In the genomic region with DNA sequence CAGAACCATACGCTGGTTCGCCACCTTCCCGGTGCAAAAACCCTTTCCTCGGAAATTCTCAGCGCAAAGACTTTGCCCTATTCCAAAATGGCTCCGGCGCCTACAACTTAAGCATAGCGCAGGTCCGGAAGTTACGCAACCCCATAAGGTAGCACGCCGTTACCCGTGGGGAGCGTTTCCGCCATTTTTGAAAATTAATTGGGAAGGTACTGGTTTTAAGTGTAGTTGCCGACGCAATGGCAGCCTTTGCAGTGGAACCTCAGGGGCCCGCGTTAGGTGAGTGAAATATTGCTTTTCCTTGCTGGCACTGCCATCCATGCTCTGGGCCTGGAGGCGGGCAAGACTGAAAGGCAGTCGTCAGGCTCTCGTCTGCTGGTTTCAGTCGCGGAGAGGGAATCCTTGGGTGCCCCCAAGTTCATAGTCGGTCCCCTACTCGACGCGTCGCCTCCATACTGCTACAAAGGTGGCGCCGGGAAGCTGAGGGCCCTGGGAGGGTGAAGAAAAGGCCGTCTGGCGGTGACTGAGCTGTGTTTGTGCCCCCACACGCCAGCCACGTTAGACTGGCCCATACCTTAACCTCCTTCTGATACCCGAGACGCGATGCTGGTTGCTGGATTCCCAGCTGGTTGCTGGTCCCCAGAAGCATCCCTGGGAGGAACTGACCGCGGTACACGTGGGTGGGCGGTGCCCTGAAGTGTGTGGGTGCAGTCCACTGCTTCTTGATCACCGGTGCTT, we compare ENCODE assay signal across 1 cellular context.
TF ChIP-seq lines count a peak whose summit lies in the region.

A gene with protein sequence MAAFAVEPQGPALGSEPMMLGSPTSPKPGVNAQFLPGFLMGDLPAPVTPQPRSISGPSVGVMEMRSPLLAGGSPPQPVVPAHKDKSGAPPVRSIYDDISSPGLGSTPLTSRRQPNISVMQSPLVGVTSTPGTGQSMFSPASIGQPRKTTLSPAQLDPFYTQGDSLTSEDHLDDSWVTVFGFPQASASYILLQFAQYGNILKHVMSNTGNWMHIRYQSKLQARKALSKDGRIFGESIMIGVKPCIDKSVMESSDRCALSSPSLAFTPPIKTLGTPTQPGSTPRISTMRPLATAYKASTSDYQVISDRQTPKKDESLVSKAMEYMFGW (plus strand): TSS at position 222 of the 735 bp plus-strand sequence. CDS start 15 bp downstream, at position 237.

TF ChIP-seq in H1, 55 proteins besides CTCF, POLR2A, EP300 and RAD21 (continued from another document):
- TF ChIP-seq, protein P1, sequence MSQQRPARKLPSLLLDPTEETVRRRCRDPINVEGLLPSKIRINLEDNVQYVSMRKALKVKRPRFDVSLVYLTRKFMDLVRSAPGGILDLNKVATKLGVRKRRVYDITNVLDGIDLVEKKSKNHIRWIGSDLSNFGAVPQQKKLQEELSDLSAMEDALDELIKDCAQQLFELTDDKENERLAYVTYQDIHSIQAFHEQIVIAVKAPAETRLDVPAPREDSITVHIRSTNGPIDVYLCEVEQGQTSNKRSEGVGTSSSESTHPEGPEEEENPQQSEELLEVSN (IDR thresholded peaks at IDR 0.05), result 0 out of 2 replicates have a peak, but pooled peaks have one; percentile 67
- TF ChIP-seq PHF8 (conservative IDR thresholded peaks at IDR 0.05; ENCODE audit: low read depth, low read length), result peak; percentile 89
- TF ChIP-seq, protein P2, sequence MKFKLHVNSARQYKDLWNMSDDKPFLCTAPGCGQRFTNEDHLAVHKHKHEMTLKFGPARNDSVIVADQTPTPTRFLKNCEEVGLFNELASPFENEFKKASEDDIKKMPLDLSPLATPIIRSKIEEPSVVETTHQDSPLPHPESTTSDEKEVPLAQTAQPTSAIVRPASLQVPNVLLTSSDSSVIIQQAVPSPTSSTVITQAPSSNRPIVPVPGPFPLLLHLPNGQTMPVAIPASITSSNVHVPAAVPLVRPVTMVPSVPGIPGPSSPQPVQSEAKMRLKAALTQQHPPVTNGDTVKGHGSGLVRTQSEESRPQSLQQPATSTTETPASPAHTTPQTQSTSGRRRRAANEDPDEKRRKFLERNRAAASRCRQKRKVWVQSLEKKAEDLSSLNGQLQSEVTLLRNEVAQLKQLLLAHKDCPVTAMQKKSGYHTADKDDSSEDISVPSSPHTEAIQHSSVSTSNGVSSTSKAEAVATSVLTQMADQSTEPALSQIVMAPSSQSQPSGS (IDR thresholded peaks at IDR 0.05; ENCODE audit: low read length), result peak; percentile 83
- peak; percentile 96 to 98 for TF ChIP-seq SIN3A (conservative IDR thresholded peaks at IDR 0.05 in 1 of 2, IDR thresholded peaks at IDR 0.05 in 1 of 2; ENCODE audit: low read depth in 1 of 2, low read length in 2 of 2)
- peak; percentile 87; the same call in 1 of the 2 replicates for TF ChIP-seq GABPA (IDR thresholded peaks at IDR 0.05; ENCODE audit: borderline replicate concordance, insufficient read depth, low read length)
- TF ChIP-seq TEAD4 (IDR thresholded peaks at IDR 0.05; ENCODE audit: low read depth, low read length), result no peak
- TF ChIP-seq EGR1 (IDR thresholded peaks at IDR 0.05; ENCODE audit: borderline replicate concordance, low read depth, low read length), result no peak
- peak; percentile 84 for TF ChIP-seq TBP (IDR thresholded peaks at IDR 0.05; ENCODE audit: low read depth, low read length)
- no peak for TF ChIP-seq FOSL1 (IDR thresholded peaks at IDR 0.05; ENCODE audit: insufficient read depth, low read depth, low read length)
- no peak for TF ChIP-seq CTBP2 (IDR thresholded peaks at IDR 0.05; ENCODE audit: borderline replicate concordance, insufficient read depth, insufficient read length, low read length)
- peak; percentile 60 for TF ChIP-seq SIX5 (IDR thresholded peaks at IDR 0.05; ENCODE audit: low read depth, low read length)
- no peak for TF ChIP-seq RNF2 (IDR thresholded peaks at IDR 0.05; ENCODE audit: borderline replicate concordance, low read depth, low read length, missing control alignments, poor library complexity, severe bottlenecking)
- TF ChIP-seq, protein P3, sequence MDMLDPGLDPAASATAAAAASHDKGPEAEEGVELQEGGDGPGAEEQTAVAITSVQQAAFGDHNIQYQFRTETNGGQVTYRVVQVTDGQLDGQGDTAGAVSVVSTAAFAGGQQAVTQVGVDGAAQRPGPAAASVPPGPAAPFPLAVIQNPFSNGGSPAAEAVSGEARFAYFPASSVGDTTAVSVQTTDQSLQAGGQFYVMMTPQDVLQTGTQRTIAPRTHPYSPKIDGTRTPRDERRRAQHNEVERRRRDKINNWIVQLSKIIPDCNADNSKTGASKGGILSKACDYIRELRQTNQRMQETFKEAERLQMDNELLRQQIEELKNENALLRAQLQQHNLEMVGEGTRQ (IDR thresholded peaks at IDR 0.05; ENCODE audit: low read length), result no peak
- TF ChIP-seq, protein P4, sequence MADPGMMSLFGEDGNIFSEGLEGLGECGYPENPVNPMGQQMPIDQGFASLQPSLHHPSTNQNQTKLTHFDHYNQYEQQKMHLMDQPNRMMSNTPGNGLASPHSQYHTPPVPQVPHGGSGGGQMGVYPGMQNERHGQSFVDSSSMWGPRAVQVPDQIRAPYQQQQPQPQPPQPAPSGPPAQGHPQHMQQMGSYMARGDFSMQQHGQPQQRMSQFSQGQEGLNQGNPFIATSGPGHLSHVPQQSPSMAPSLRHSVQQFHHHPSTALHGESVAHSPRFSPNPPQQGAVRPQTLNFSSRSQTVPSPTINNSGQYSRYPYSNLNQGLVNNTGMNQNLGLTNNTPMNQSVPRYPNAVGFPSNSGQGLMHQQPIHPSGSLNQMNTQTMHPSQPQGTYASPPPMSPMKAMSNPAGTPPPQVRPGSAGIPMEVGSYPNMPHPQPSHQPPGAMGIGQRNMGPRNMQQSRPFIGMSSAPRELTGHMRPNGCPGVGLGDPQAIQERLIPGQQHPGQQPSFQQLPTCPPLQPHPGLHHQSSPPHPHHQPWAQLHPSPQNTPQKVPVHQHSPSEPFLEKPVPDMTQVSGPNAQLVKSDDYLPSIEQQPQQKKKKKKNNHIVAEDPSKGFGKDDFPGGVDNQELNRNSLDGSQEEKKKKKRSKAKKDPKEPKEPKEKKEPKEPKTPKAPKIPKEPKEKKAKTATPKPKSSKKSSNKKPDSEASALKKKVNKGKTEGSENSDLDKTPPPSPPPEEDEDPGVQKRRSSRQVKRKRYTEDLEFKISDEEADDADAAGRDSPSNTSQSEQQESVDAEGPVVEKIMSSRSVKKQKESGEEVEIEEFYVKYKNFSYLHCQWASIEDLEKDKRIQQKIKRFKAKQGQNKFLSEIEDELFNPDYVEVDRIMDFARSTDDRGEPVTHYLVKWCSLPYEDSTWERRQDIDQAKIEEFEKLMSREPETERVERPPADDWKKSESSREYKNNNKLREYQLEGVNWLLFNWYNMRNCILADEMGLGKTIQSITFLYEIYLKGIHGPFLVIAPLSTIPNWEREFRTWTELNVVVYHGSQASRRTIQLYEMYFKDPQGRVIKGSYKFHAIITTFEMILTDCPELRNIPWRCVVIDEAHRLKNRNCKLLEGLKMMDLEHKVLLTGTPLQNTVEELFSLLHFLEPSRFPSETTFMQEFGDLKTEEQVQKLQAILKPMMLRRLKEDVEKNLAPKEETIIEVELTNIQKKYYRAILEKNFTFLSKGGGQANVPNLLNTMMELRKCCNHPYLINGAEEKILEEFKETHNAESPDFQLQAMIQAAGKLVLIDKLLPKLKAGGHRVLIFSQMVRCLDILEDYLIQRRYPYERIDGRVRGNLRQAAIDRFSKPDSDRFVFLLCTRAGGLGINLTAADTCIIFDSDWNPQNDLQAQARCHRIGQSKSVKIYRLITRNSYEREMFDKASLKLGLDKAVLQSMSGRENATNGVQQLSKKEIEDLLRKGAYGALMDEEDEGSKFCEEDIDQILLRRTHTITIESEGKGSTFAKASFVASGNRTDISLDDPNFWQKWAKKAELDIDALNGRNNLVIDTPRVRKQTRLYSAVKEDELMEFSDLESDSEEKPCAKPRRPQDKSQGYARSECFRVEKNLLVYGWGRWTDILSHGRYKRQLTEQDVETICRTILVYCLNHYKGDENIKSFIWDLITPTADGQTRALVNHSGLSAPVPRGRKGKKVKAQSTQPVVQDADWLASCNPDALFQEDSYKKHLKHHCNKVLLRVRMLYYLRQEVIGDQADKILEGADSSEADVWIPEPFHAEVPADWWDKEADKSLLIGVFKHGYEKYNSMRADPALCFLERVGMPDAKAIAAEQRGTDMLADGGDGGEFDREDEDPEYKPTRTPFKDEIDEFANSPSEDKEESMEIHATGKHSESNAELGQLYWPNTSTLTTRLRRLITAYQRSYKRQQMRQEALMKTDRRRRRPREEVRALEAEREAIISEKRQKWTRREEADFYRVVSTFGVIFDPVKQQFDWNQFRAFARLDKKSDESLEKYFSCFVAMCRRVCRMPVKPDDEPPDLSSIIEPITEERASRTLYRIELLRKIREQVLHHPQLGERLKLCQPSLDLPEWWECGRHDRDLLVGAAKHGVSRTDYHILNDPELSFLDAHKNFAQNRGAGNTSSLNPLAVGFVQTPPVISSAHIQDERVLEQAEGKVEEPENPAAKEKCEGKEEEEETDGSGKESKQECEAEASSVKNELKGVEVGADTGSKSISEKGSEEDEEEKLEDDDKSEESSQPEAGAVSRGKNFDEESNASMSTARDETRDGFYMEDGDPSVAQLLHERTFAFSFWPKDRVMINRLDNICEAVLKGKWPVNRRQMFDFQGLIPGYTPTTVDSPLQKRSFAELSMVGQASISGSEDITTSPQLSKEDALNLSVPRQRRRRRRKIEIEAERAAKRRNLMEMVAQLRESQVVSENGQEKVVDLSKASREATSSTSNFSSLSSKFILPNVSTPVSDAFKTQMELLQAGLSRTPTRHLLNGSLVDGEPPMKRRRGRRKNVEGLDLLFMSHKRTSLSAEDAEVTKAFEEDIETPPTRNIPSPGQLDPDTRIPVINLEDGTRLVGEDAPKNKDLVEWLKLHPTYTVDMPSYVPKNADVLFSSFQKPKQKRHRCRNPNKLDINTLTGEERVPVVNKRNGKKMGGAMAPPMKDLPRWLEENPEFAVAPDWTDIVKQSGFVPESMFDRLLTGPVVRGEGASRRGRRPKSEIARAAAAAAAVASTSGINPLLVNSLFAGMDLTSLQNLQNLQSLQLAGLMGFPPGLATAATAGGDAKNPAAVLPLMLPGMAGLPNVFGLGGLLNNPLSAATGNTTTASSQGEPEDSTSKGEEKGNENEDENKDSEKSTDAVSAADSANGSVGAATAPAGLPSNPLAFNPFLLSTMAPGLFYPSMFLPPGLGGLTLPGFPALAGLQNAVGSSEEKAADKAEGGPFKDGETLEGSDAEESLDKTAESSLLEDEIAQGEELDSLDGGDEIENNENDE (IDR thresholded peaks at IDR 0.05; ENCODE audit: insufficient replicate concordance, low read length), result no peak
- peak; percentile 70 for TF ChIP-seq ASH2L (IDR thresholded peaks at IDR 0.05; ENCODE audit: low read length)
- peak; percentile 26 for TF ChIP-seq JUND (IDR thresholded peaks at IDR 0.05; ENCODE audit: low read length)
- TF ChIP-seq NRF1 (IDR thresholded peaks at IDR 0.05; ENCODE audit: low read depth, low read length), result peak; percentile 85
- no peak for TF ChIP-seq TCF12 (IDR thresholded peaks at IDR 0.05; ENCODE audit: low read depth, low read length)
- peak; percentile 91 for TF ChIP-seq POLR2AphosphoS5 (IDR thresholded peaks at IDR 0.05; ENCODE audit: low read depth, low read length)
- no peak for TF ChIP-seq HDAC6 (IDR thresholded peaks at IDR 0.05; ENCODE audit: low read depth, low read length)
- TF ChIP-seq SP1 (IDR thresholded peaks at IDR 0.05; ENCODE audit: low read depth, low read length), result no peak; the same call in 1 of the 2 replicates
- TF ChIP-seq BACH1 (IDR thresholded peaks at IDR 0.05; ENCODE audit: low read length), result no peak
- peak; percentile 51; the same call in 1 of the 2 replicates for TF ChIP-seq KDM5A (IDR thresholded peaks at IDR 0.05; ENCODE audit: low read length)
- 0 out of 2 replicates have a peak, but pooled peaks have one; percentile 15 for TF ChIP-seq GTF2F1 (IDR thresholded peaks at IDR 0.05; ENCODE audit: borderline replicate concordance, low read depth, low read length)
- peak; percentile 45 for TF ChIP-seq CHD1 (IDR thresholded peaks at IDR 0.05; ENCODE audit: low read depth, low read length)
- no peak for TF ChIP-seq JUN (IDR thresholded peaks at IDR 0.05; ENCODE audit: low read depth, low read length)
- TF ChIP-seq, protein P5, sequence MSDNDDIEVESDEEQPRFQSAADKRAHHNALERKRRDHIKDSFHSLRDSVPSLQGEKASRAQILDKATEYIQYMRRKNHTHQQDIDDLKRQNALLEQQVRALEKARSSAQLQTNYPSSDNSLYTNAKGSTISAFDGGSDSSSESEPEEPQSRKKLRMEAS (IDR thresholded peaks at IDR 0.05), result peak; percentile 97
- TF ChIP-seq RBBP5 (IDR thresholded peaks at IDR 0.05; ENCODE audit: borderline replicate concordance, low read depth, low read length), result no peak
- no peak for TF ChIP-seq POU5F1 (IDR thresholded peaks at IDR 0.05; ENCODE audit: low read depth, low read length)
- TF ChIP-seq CREB1 (IDR thresholded peaks at IDR 0.05), result peak; percentile 80
- no peak for TF ChIP-seq CBX5 (IDR thresholded peaks at IDR 0.05; ENCODE audit: low read depth, low read length)
- no peak for TF ChIP-seq SUZ12 (IDR thresholded peaks at IDR 0.05; ENCODE audit: low read length)
- no peak for TF ChIP-seq NANOG (IDR thresholded peaks at IDR 0.05; ENCODE audit: insufficient read depth, low read depth, low read length, poor library complexity, severe bottlenecking)
- TF ChIP-seq MAFK (IDR thresholded peaks at IDR 0.05; ENCODE audit: low read depth, low read length), result no peak
- TF ChIP-seq EZH2 (IDR thresholded peaks at IDR 0.05; ENCODE audit: low read depth, low read length, severe bottlenecking), result no peak
- no peak for TF ChIP-seq CHD2 (IDR thresholded peaks at IDR 0.05; ENCODE audit: low read length)
- peak; percentile 90 for TF ChIP-seq TAF1 (IDR thresholded peaks at IDR 0.05; ENCODE audit: low read depth, low read length)
- no peak for TF ChIP-seq SRF (IDR thresholded peaks at IDR 0.05; ENCODE audit: low read depth, low read length)
- TF ChIP-seq KDM1A (IDR thresholded peaks at IDR 0.05; ENCODE audit: borderline replicate concordance, low read length), result no peak
- TF ChIP-seq, protein P6, sequence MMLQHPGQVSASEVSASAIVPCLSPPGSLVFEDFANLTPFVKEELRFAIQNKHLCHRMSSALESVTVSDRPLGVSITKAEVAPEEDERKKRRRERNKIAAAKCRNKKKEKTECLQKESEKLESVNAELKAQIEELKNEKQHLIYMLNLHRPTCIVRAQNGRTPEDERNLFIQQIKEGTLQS (IDR thresholded peaks at IDR 0.05; ENCODE audit: insufficient read depth, low read depth, low read length), result no peak
- TF ChIP-seq KDM4A (IDR thresholded peaks at IDR 0.05; ENCODE audit: low read depth, low read length, severe bottlenecking), result peak; percentile 79
- TF ChIP-seq SP4 (IDR thresholded peaks at IDR 0.05; ENCODE audit: low read length), result no peak
- TF ChIP-seq SAP30 (IDR thresholded peaks at IDR 0.05; ENCODE audit: insufficient read depth, insufficient replicate concordance, low read length), result peak; percentile 98
- peak; percentile 100 for TF ChIP-seq YY1 (IDR thresholded peaks at IDR 0.05; ENCODE audit: low read depth, low read length)
- no peak for TF ChIP-seq SP2 (IDR thresholded peaks at IDR 0.05; ENCODE audit: low read length)
- TF ChIP-seq TAF7 (optimal IDR thresholded peaks at IDR 0.05; ENCODE audit: borderline replicate concordance, low read depth, low read length), result no peak
- no peak for TF ChIP-seq SIRT6 (IDR thresholded peaks at IDR 0.05; ENCODE audit: low read length)
TF ChIP-seq in H1: peak in this region for 22.
